ENCODE assay signal across 18 cellular contexts in the genomic region with DNA sequence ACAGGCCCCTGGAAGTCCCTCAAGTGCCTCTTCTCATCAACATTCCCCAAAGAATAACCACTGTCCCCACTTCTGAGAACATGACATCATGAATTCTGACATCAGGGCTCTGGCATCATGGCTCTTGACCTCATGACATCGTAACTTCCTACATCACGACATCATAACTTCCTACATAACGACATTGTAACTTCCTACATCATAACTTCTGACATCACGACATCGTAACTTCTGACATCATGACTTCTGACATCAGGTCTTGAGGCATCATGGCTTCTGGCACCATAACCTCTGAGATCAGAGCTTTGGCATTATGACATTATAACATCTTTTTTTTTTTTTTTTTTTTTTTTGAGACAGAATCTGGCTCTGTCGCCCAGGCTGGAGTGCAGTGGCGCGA.
"Had no signal": no experiment of that assay in that cellular context is flagged by ENCODE, and none has a peak within 500 bp of the region (broad histone marks: within the 10 kb centered on the region; RNA-seq: fewer than 3 reads in every experiment).

No MANE protein-coding gene starts in this region.

- H3K36me3 ChIP-seq: brain microvascular endothelial cell, left ventricle myocardium inferior, neutrophil, stomach, upper lobe of left lung had no signal

- H3K27ac Mint-ChIP-seq: effector memory CD8-positive, alpha-beta T cell; naive thymus-derived CD8-positive, alpha-beta T cell had no signal

- H3K27ac ChIP-seq: brain microvascular endothelial cell, epithelial cell of prostate, left ventricle myocardium inferior, neutrophil, parathyroid adenoma, stomach, upper lobe of left lung had no signal

- FAIRE-seq: kidney, TTC549 had no signal

- H3K9ac ChIP-seq: parathyroid adenoma had no signal

- DNase-seq: activated CD4-positive, alpha-beta T cell treated with anti-CD3 and anti-CD28 coated beads, Interleukin-2, amount 50 U/mL, for 1 hour; activated CD8-positive, alpha-beta memory T cell treated with anti-CD3 and anti-CD28 coated beads for 24 hours; activated naive CD4-positive, alpha-beta T cell; anterior cingulate cortex; brain microvascular endothelial cell; effector memory CD8-positive, alpha-beta T cell; hippocampal formation; kidney; left ventricle myocardium inferior; naive thymus-derived CD8-positive, alpha-beta T cell; stimulated activated CD4-positive, alpha-beta T cell treated with anti-CD3 and anti-CD28 coated beads, Interleukin-1b, Interleukin-23, amount 100 ng/mL, for 48 hours; stomach; testis; upper lobe of left lung had no signal

- H3K9me3 Mint-ChIP-seq: effector memory CD8-positive, alpha-beta T cell; naive thymus-derived CD8-positive, alpha-beta T cell had no signal

- H3K4me3 Mint-ChIP-seq: effector memory CD8-positive, alpha-beta T cell; naive thymus-derived CD8-positive, alpha-beta T cell had no signal

- ATAC-seq: effector memory CD8-positive, alpha-beta T cell; naive thymus-derived CD8-positive, alpha-beta T cell had no signal

- H3K4me3 ChIP-seq: left ventricle myocardium inferior, stomach, testis, upper lobe of left lung had no signal

- H3K27me3 ChIP-seq: brain microvascular endothelial cell, neutrophil, stomach, testis, upper lobe of left lung had no signal

- H3K79me2 ChIP-seq: parathyroid adenoma had no signal

- H3K4me1 ChIP-seq: parathyroid adenoma had no signal

- H3K9me3 ChIP-seq: left ventricle myocardium inferior, neutrophil, stomach, testis, upper lobe of left lung had no signal

- H3K36me3 Mint-ChIP-seq: naive thymus-derived CD8-positive, alpha-beta T cell had no signal

- H2AFZ ChIP-seq: parathyroid adenoma had no signal
